Comparison of ENCODE assay signal across 19 cellular contexts in genomic region chr13:98315466-98315865, GRCh38.
DNase-seq lines count a peak whose midpoint lies in the region; ATAC-seq and TF ChIP-seq lines count a peak whose summit lies in the region.
"Had no signal": no experiment of that assay in that cellular context is flagged by ENCODE, and none has a peak within 500 bp of the region (broad histone marks: within the 10 kb centered on the region; RNA-seq: fewer than 3 reads in every experiment).

No MANE protein-coding gene starts in this region.

- H3K9ac ChIP-seq in endodermal cell (ENCODE audit: extremely low read depth, low read length, poor library complexity, severe bottlenecking) = no peak overlapping the region
- H3K9ac ChIP-seq: SK-N-SH had no signal

- no peaks in the 10 kb centered on the region for H3K9me2 ChIP-seq in hepatocyte (replicated peaks; ENCODE audit: insufficient read depth)
- no peaks in the 10 kb centered on the region for H3K9me2 ChIP-seq in PC-9 (ENCODE audit: insufficient read depth)
- H3K9me2 ChIP-seq: SK-N-SH had no signal

- H3K36me3 Mint-ChIP-seq in endodermal cell (ENCODE audit: low read depth) = peaks cover 30% of the 10 kb centered on the region
- H3K36me3 Mint-ChIP-seq in mesothelial cell of epicardium = peaks cover 7% of the 10 kb centered on the region
- no peaks in the 10 kb centered on the region for H3K36me3 Mint-ChIP-seq in activated T-cell treated with anti-CD3 and anti-CD28 coated beads, Interleukin-2, amount 50 U/mL, for 4 hours (ENCODE audit: insufficient read depth)
- H3K36me3 Mint-ChIP-seq: CD14-positive monocyte had no signal

- H3K27me3 Mint-ChIP-seq in endodermal cell (ENCODE audit: insufficient read depth) = no peaks in the 10 kb centered on the region
- no peaks in the 10 kb centered on the region for H3K27me3 Mint-ChIP-seq in mesothelial cell of epicardium (ENCODE audit: low read depth)
- peaks cover 17% of the 10 kb centered on the region for H3K27me3 Mint-ChIP-seq in activated T-cell treated with anti-CD3 and anti-CD28 coated beads, Interleukin-2, amount 50 U/mL, for 4 hours (ENCODE audit: low read depth)

- H3K4me1 Mint-ChIP-seq in endodermal cell (peaks cover 56% of the 10 kb centered on the region), mesothelial cell of epicardium (peaks cover 15% of the 10 kb centered on the region)
- H3K4me1 Mint-ChIP-seq in activated T-cell treated with anti-CD3 and anti-CD28 coated beads, Interleukin-2, amount 50 U/mL, for 4 hours (ENCODE audit: low read depth) = no peaks in the 10 kb centered on the region
- H3K4me1 Mint-ChIP-seq: activated naive CD8-positive, alpha-beta T cell treated with anti-CD3 and anti-CD28 coated beads, Interleukin-2, amount 50 U/mL, for 24 hours; CD14-positive monocyte had no signal

- H3F3A ChIP-seq in PC-9 (ENCODE audit: insufficient read depth, low read depth) = no peaks in the 10 kb centered on the region

- BruUV-seq in PC-9 (replicated peaks; lab: Mats Ljungman, UMichigan) = no TSS peak

- no peak overlapping the region for H3K4me3 Mint-ChIP-seq in endodermal cell
- H3K4me3 Mint-ChIP-seq in mesothelial cell of epicardium = no peak overlapping the region
- H3K4me3 Mint-ChIP-seq in activated T-cell treated with anti-CD3 and anti-CD28 coated beads, Interleukin-2, amount 50 U/mL, for 4 hours = no peak overlapping the region
- H3K4me3 Mint-ChIP-seq: activated naive CD8-positive, alpha-beta T cell treated with anti-CD3 and anti-CD28 coated beads, Interleukin-2, amount 50 U/mL, for 24 hours; CD14-positive monocyte had no signal

- H3K4me2 ChIP-seq in hepatocyte (no peak overlapping the region), PC-9 (no peak overlapping the region)
- H3K4me2 ChIP-seq: SK-N-SH had no signal

- peaks cover 61% of the 10 kb centered on the region for H3K79me2 ChIP-seq in hepatocyte
- no peaks in the 10 kb centered on the region for H3K79me2 ChIP-seq in PC-9 (ENCODE audit: low read depth)

- peak overlapping the region; percentile 62 for H3K27ac Mint-ChIP-seq in endodermal cell
- H3K27ac Mint-ChIP-seq in mesothelial cell of epicardium = peak overlapping the region; percentile 45
- H3K27ac Mint-ChIP-seq: activated naive CD8-positive, alpha-beta T cell treated with anti-CD3 and anti-CD28 coated beads, Interleukin-2, amount 50 U/mL, for 24 hours; CD14-positive monocyte had no signal

- H3K4me1 ChIP-seq in endodermal cell (ENCODE audit: control insufficient read depth, insufficient read depth, low read length) (peaks cover 23% of the 10 kb centered on the region), hepatocyte (ENCODE audit: insufficient read depth) (peaks cover 20% of the 10 kb centered on the region), PC-9 (replicated peaks; ENCODE audit: insufficient read depth) (no peaks in the 10 kb centered on the region)

- H3K9me3 ChIP-seq in endodermal cell (ENCODE audit: control insufficient read depth, low read length) (peaks cover 4% of the 10 kb centered on the region), hepatocyte (ENCODE audit: low read depth) (no peaks in the 10 kb centered on the region), PC-9 (ENCODE audit: insufficient read depth, low read depth) (no peaks in the 10 kb centered on the region)
- H3K9me3 ChIP-seq: sigmoid colon, SK-N-SH had no signal

- H4K20me1 ChIP-seq in hepatocyte (ENCODE audit: insufficient read depth, poor library complexity, severe bottlenecking) (peaks cover 3% of the 10 kb centered on the region), PC-9 (ENCODE audit: insufficient read depth) (no peaks in the 10 kb centered on the region)

- DNase-seq in Ammon's horn (ENCODE audit: low spot score) (peak; percentile 29), NCI-H187 treated with DMSO at 0.1 percent for 48 hours (lab: John Stamatoyannopoulos, UW) (peak; percentile 49), endodermal cell (no peak), mesothelial cell of epicardium (ENCODE audit: low spot score in 2 of 2, unreplicated experiment in 2 of 2) (no peak), hepatocyte (ENCODE audit: low spot score) (no peak), PC-9 (no peak), HuH-7 (ENCODE audit: low spot score) (no peak)
- no peak for DNase-seq in activated T-cell treated with anti-CD3 and anti-CD28 coated beads, Interleukin-2, amount 50 U/mL, for 4 hours
- DNase-seq: activated CD8-positive, alpha-beta memory T cell treated with anti-CD3 and anti-CD28 coated beads, Interleukin-2, amount 50 U/mL, for 4 hours; activated naive CD8-positive, alpha-beta T cell treated with anti-CD3 and anti-CD28 coated beads, Interleukin-2, amount 50 U/mL, for 24 hours; effector CD4-positive, alpha-beta T cell; GF-D8; hippocampal formation; KBM-7; NCI-H1694 treated with DMSO at 0.1 percent for 48 hours; sigmoid colon; SK-N-SH had no signal

- no peak overlapping the region for H3K4me3 ChIP-seq in endodermal cell (ENCODE audit: low read length)
- no peak overlapping the region for H3K4me3 ChIP-seq in hepatocyte
- H3K4me3 ChIP-seq in PC-9 = no peak overlapping the region
- H3K4me3 ChIP-seq: sigmoid colon had no signal

- no peaks in the 10 kb centered on the region for H3K9me3 Mint-ChIP-seq in endodermal cell
- H3K9me3 Mint-ChIP-seq in mesothelial cell of epicardium = no peaks in the 10 kb centered on the region
- no peaks in the 10 kb centered on the region for H3K9me3 Mint-ChIP-seq in activated T-cell treated with anti-CD3 and anti-CD28 coated beads, Interleukin-2, amount 50 U/mL, for 4 hours
- H3K9me3 Mint-ChIP-seq: activated naive CD8-positive, alpha-beta T cell treated with anti-CD3 and anti-CD28 coated beads, Interleukin-2, amount 50 U/mL, for 24 hours had no signal

- no peak overlapping the region for H3K27ac ChIP-seq in endodermal cell (ENCODE audit: low read depth, low read length)
- H3K27ac ChIP-seq in hepatocyte = no peak overlapping the region
- H3K27ac ChIP-seq in PC-9 = no peak overlapping the region
- H3K27ac ChIP-seq: VCaP had no signal

- H3K27me3 ChIP-seq in endodermal cell (ENCODE audit: control insufficient read depth, insufficient read depth, low read length, poor library complexity, severe bottlenecking) = no peaks in the 10 kb centered on the region
- no peaks in the 10 kb centered on the region for H3K27me3 ChIP-seq in hepatocyte
- no peaks in the 10 kb centered on the region for H3K27me3 ChIP-seq in PC-9 (ENCODE audit: insufficient read depth, low read depth)
- H3K27me3 ChIP-seq: sigmoid colon had no signal

- intact Hi-C loops in PC-9 (cut with micrococcal nuclease; ENCODE audit: unreplicated experiment) = no loop called here

- H2AFZ ChIP-seq in hepatocyte = no peak overlapping the region
- H2AFZ ChIP-seq in PC-9 = no peak overlapping the region

- no peak for ATAC-seq in activated T-cell treated with anti-CD3 and anti-CD28 coated beads, Interleukin-2, amount 50 U/mL, for 4 hours
- ATAC-seq: activated naive CD8-positive, alpha-beta T cell treated with anti-CD3 and anti-CD28 coated beads, Interleukin-2, amount 50 U/mL, for 24 hours had no signal

- POLR2A ChIA-PET in PC-9 (lab: Charles Lee; ENCODE audit: unreplicated experiment) = interaction anchor here (0.7 kb wide), 1 partner anchor 56 kb away, joined by 7 read pairs; no protein-coding TSS in a partner anchor

- CTCF ChIA-PET in PC-9 (lab: Charles Lee) = no interaction called here

- H3K36me3 ChIP-seq in endodermal cell (ENCODE audit: control insufficient read depth, insufficient read depth, low read length) (peaks cover 49% of the 10 kb centered on the region), hepatocyte (replicated peaks; ENCODE audit: insufficient read depth, low read depth) (no peaks in the 10 kb centered on the region), PC-9 (ENCODE audit: low read depth) (no peaks in the 10 kb centered on the region)
- H3K36me3 ChIP-seq: sigmoid colon had no signal

- WGBS in endodermal cell (ENCODE audit: insufficient coverage in 1 of 2, insufficient read length in 1 of 2), 2 experiments = 68 to 74% methylated on average over 6 to 8 of the region's 8 CpGs
- 68% methylated on average over 8 of the region's 8 CpGs for WGBS in hepatocyte (ENCODE audit: low lambda C conversion rate, missing lambda C conversion rate)

- TF ChIP-seq CTCF in endodermal cell (conservative IDR thresholded peaks at IDR 0.05) (no peak), mesothelial cell of epicardium (IDR thresholded peaks at IDR 0.05; ENCODE audit: unreplicated experiment) (no peak), hepatocyte (IDR thresholded peaks at IDR 0.05; ENCODE audit: poor library complexity) (no peak), PC-9 (conservative IDR thresholded peaks at IDR 0.05) (no peak)

Comparison
In these comparisons a context has a peak if more than half of its experiments do, and no peak if none do; other contexts are left out.
1. DNase-seq: peak in Ammon's horn (single experiment) and NCI-H187 treated with DMSO at 0.1 percent for 48 hours (single experiment); none in endodermal cell (single experiment), mesothelial cell of epicardium (0 of 2), hepatocyte (single experiment), activated T-cell treated with anti-CD3 and anti-CD28 coated beads, Interleukin-2, amount 50 U/mL, for 4 hours (single experiment), PC-9 (0 of 2) and HuH-7 (single experiment).